Comparison of ENCODE assay signal across 9 cellular contexts in genomic region chr3:47825590-47825989, GRCh38. TPM values are rescaled to one million over a fixed set of nuclear protein-coding genes. Genes with fewer than 3 reads are reported as not detected.
A peak's percentile ranks its signal among the peaks of the same experiment; 100 is the strongest.
DNase-seq lines count a peak whose midpoint lies in the region; ATAC-seq and TF ChIP-seq lines count a peak whose summit lies in the region.
"Had no signal": no experiment of that assay in that cellular context is flagged by ENCODE, and none has a peak within 500 bp of the region (broad histone marks: within the 10 kb centered on the region; RNA-seq: fewer than 3 reads in every experiment).

No MANE protein-coding gene starts in this region.

- H3K9me3 Mint-ChIP-seq in activated CD8-positive, alpha-beta memory T cell treated with anti-CD3 and anti-CD28 coated beads, Interleukin-2, amount 10 ng/mL, durations not matched to agents 7 days and 5 days (ENCODE audit: low read depth), result no peaks in the 10 kb centered on the region

- H3K36me3 Mint-ChIP-seq in activated CD8-positive, alpha-beta memory T cell treated with anti-CD3 and anti-CD28 coated beads, Interleukin-2, amount 10 ng/mL, durations not matched to agents 7 days and 5 days, result peaks cover 36% of the 10 kb centered on the region

- no peak for TF ChIP-seq POLR2A in adrenal gland (IDR thresholded peaks at IDR 0.05)
- no peak for TF ChIP-seq POLR2A in tibial nerve (IDR thresholded peaks at IDR 0.05)

- no peak for TF ChIP-seq EP300 in tibial nerve (IDR thresholded peaks at IDR 0.05)

- peak overlapping the region in 3 of 4 donors; percentile 73 to 92 (median 88) for H3K4me3 ChIP-seq in adrenal gland
- H3K4me3 ChIP-seq in liver (ENCODE audit: low read depth in 1 of 3, low read length in 3 of 3), result peak overlapping the region; percentile 98 to 99 (median 98)
- peak overlapping the region; percentile 78 to 98 (median 92) for H3K4me3 ChIP-seq in tibial nerve

- H3K4me1 Mint-ChIP-seq in activated CD8-positive, alpha-beta memory T cell treated with anti-CD3 and anti-CD28 coated beads, Interleukin-2, amount 10 ng/mL, durations not matched to agents 7 days and 5 days, result peaks cover 35% of the 10 kb centered on the region

- no peak for DNase-seq in activated CD8-positive, alpha-beta memory T cell treated with anti-CD3 and anti-CD28 coated beads, Interleukin-2, amount 10 ng/mL, durations not matched to agents 7 days and 5 days
- no peak for DNase-seq in activated CD8-positive, alpha-beta memory T cell treated with anti-CD3 and anti-CD28 coated beads, Interleukin-2, amount 50 U/mL, for 48 hours
- DNase-seq in adrenal gland, result no peak
- DNase-seq in tibial nerve (ENCODE audit: low spot score in 2 of 2), result no peak
- no peak for DNase-seq in NCI-H146 treated with DMSO at 0.1 percent for 48 hours (lab: John Stamatoyannopoulos, UW; ENCODE audit: unreplicated experiment)
- DNase-seq in NCI-H2029 treated with DMSO at 0.1 percent for 48 hours (lab: John Stamatoyannopoulos, UW), result no peak
- DNase-seq: RPMI8226 had no signal

- CTCF ChIA-PET in activated CD8-positive, alpha-beta memory T cell treated with anti-CD3 and anti-CD28 coated beads, Interleukin-2, amount 10 ng/mL, durations not matched to agents 7 days and 5 days (lab: Charles Lee), result interaction anchor here (0.6 to 3.6 kb wide), 36 partner anchors 8 to 785 kb away, joined by 3 to 52 read pairs (median 5); partner anchors contain the start of genes DHX30 and ELP6

- H3K27ac ChIP-seq in adrenal gland, result peak overlapping the region in 3 of 5 donors; percentile 82 to 90 (median 85)
- peak overlapping the region; percentile 62 to 86 for H3K27ac ChIP-seq in liver (ENCODE audit: low read depth in 1 of 2, low read length in 2 of 2)
- peak overlapping the region in 3 of 4 donors; percentile 89 to 91 (median 91) for H3K27ac ChIP-seq in tibial nerve

- H3K9me3 ChIP-seq in adrenal gland (replicated peaks in 1 of 3) (no peaks in the 10 kb centered on the region), liver (ENCODE audit: control insufficient read depth in 4 of 4, low read length in 3 of 4) (no peaks in the 10 kb centered on the region), tibial nerve (no peaks in the 10 kb centered on the region)

- no peak for TF ChIP-seq RAD21 in liver (IDR thresholded peaks at IDR 0.05)

- H3K27me3 Mint-ChIP-seq in activated CD8-positive, alpha-beta memory T cell treated with anti-CD3 and anti-CD28 coated beads, Interleukin-2, amount 10 ng/mL, durations not matched to agents 7 days and 5 days, result no peaks in the 10 kb centered on the region

- H3K27me3 ChIP-seq in adrenal gland (no peaks in the 10 kb centered on the region), liver (ENCODE audit: control insufficient read depth in 4 of 4, insufficient read depth in 4 of 4, low read length in 3 of 4) (no peaks in the 10 kb centered on the region), tibial nerve (no peaks in the 10 kb centered on the region)

- H3K36me3 ChIP-seq in adrenal gland (replicated peaks in 1 of 2) (peaks cover 0 to 36% of the 10 kb centered on the region in 2 donors), liver (ENCODE audit: control insufficient read depth in 4 of 4, insufficient read depth in 3 of 4, low read depth in 1 of 4, low read length in 3 of 4) (peaks cover 7 to 23% (median 18%) of the 10 kb centered on the region in 4 donors), tibial nerve (peaks cover 0 to 54% (median 0%) of the 10 kb centered on the region in 3 donors)

- peak overlapping the region; percentile 91 for H3K4me3 Mint-ChIP-seq in activated CD8-positive, alpha-beta memory T cell treated with anti-CD3 and anti-CD28 coated beads, Interleukin-2, amount 10 ng/mL, durations not matched to agents 7 days and 5 days

- H3K27ac Mint-ChIP-seq in activated CD8-positive, alpha-beta memory T cell treated with anti-CD3 and anti-CD28 coated beads, Interleukin-2, amount 10 ng/mL, durations not matched to agents 7 days and 5 days, result peak overlapping the region; percentile 77

- intact Hi-C loops in adrenal gland (cut with DNase I), result no loop called here

- no peak for ATAC-seq in activated CD8-positive, alpha-beta memory T cell treated with anti-CD3 and anti-CD28 coated beads, Interleukin-2, amount 10 ng/mL, durations not matched to agents 7 days and 5 days
- ATAC-seq in HG02852 (IDR thresholded peaks at IDR 0.05; ENCODE audit: unreplicated experiment), result no peak

- H3K4me1 ChIP-seq in adrenal gland (replicated peaks in 1 of 2), result peaks cover 9 to 20% of the 10 kb centered on the region in 2 donors
- H3K4me1 ChIP-seq in liver (ENCODE audit: control insufficient read depth in 4 of 4, insufficient read depth in 4 of 4, low read length in 3 of 4), result peaks cover 13 to 21% (median 17%) of the 10 kb centered on the region in 4 donors
- peaks cover 0 to 27% (median 16%) of the 10 kb centered on the region in 4 donors for H3K4me1 ChIP-seq in tibial nerve

- TF ChIP-seq CTCF in adrenal gland (IDR thresholded peaks at IDR 0.05), result no peak
- no peak for TF ChIP-seq CTCF in liver (IDR thresholded peaks at IDR 0.05; ENCODE audit: low read depth, low read length, missing input control)
- TF ChIP-seq CTCF in tibial nerve (IDR thresholded peaks at IDR 0.05), result no peak

- peak overlapping the region; percentile 90 to 96 for H3K9ac ChIP-seq in liver (ENCODE audit: low read depth in 1 of 2, low read length in 2 of 2)

- WGBS in adrenal gland, 4 donors, result 18 to 61% (median 21%) methylated on average over 3 to 7 of the region's 7 CpGs
- 20% methylated on average over 7 of the region's 7 CpGs for WGBS in liver
- WGBS in tibial nerve, 2 donors, result 13 to 22% methylated on average over 7 of the region's 7 CpGs

TF ChIP-seq in liver, 16 proteins besides CTCF, POLR2A, EP300 and RAD21:
- no peak for TF ChIP-seq FOXA2 (IDR thresholded peaks at IDR 0.05)
- no peak for TF ChIP-seq HNF4A (conservative IDR thresholded peaks at IDR 0.05)
- no peak for TF ChIP-seq HNF4G (IDR thresholded peaks at IDR 0.05)
- TF ChIP-seq NR2F2 (IDR thresholded peaks at IDR 0.05), result no peak
- TF ChIP-seq ZBTB33 (IDR thresholded peaks at IDR 0.05), result no peak
- no peak for TF ChIP-seq EGR1 (IDR thresholded peaks at IDR 0.05; ENCODE audit: low read depth in 2 of 2)
- TF ChIP-seq ATF3 (IDR thresholded peaks at IDR 0.05), result no peak
- TF ChIP-seq JUND (IDR thresholded peaks at IDR 0.05), result no peak
- TF ChIP-seq YY1 (IDR thresholded peaks at IDR 0.05), result no peak
- no peak for TF ChIP-seq MAX (IDR thresholded peaks at IDR 0.05)
- no peak for TF ChIP-seq TAF1 (conservative IDR thresholded peaks at IDR 0.05)
- TF ChIP-seq GABPA (IDR thresholded peaks at IDR 0.05 in 1 of 2, conservative IDR thresholded peaks at IDR 0.05 in 1 of 2), result no peak
- no peak for TF ChIP-seq FOXA1 (IDR thresholded peaks at IDR 0.05)
- no peak for TF ChIP-seq SP1 (IDR thresholded peaks at IDR 0.05)

RNA-seq across cellular contexts. Expression of gene DHX30, which starts 22.7 kb away (rescaled TPM):
- total RNA-seq in activated CD8-positive, alpha-beta memory T cell treated with anti-CD3 and anti-CD28 coated beads, Interleukin-2, amount 10 ng/mL, durations not matched to agents 7 days and 5 days, result 10 to 100 TPM; 84.8 to 95.6 TPM
- 10 to 100 TPM; 53.8 to 79.9 (median 65.5) TPM for total RNA-seq in adrenal gland
- polyA plus RNA-seq in adrenal gland, result 10 to 100 TPM; 35.5 to 63.9 (median 60.5) TPM
- total RNA-seq in liver, result 10 to 100 TPM; 30.4 to 39.9 TPM
- 10 to 100 TPM; 18.3 to 22.1 TPM for polyA plus RNA-seq in liver
- 10 to 100 TPM; 71.9 to 86.4 (median 78.8) TPM for total RNA-seq in tibial nerve

RNA-seq across cellular contexts. Expression of gene SMARCC1, which starts 43.9 kb away (rescaled TPM):
- 100 to 1,000 TPM in 1 of 2 experiments, 10 to 100 TPM in 1; 84.3 to 111 TPM for total RNA-seq in activated CD8-positive, alpha-beta memory T cell treated with anti-CD3 and anti-CD28 coated beads, Interleukin-2, amount 10 ng/mL, durations not matched to agents 7 days and 5 days
- 10 to 100 TPM; 12.1 to 47.4 (median 27.3) TPM for total RNA-seq in adrenal gland
- 10 to 100 TPM in 2 of 3 donors, 1 to 10 TPM in 1; 5.5 to 20.7 (median 11.7) TPM for polyA plus RNA-seq in adrenal gland
- 10 to 100 TPM; 16.7 to 19.8 TPM for total RNA-seq in liver
- 1 to 10 TPM; 6.6 to 8.5 TPM for polyA plus RNA-seq in liver
- total RNA-seq in tibial nerve, result 10 to 100 TPM; 27.8 to 37.4 (median 36.1) TPM
